In the genomic region with DNA sequence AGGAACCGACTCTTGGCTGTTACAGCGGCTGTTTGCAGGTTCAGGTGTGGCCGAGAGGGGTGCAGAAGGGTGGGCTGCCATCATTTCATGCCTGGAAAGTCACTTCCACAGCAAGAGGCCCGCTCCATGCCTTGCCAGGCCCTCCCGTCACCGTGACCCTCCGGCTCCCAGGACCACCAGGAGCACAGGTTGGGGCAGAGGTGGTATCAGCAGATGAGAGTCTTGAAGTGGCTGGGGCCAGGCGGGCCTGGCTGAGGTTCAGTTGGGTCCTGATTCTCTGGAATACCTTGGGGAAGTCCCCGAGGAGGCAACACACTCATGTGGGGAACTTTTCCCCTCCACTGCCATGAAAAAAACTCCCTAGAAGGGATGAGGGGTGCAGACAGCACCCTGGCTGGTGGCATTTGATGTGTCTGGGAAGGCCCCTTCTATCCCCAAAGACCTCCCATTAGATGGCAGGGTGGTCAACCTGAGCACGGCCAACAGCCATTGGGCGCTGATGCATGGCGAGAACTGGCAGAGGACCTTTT, we compare ENCODE assay signal across 28 cellular contexts. TPM values are rescaled to one million over a fixed set of nuclear protein-coding genes. Genes with fewer than 3 reads are reported as not detected.
DNase-seq lines count a peak whose midpoint lies in the region; ATAC-seq and TF ChIP-seq lines count a peak whose summit lies in the region.
"Had no signal": no experiment of that assay in that cellular context is flagged by ENCODE, and none has a peak within 500 bp of the region (broad histone marks: within the 10 kb centered on the region; RNA-seq: fewer than 3 reads in every experiment).

No MANE protein-coding gene starts in this region.

- no peak overlapping the region for H2AFZ ChIP-seq in neuronal stem cell (ENCODE audit: low read length)

- H3K27me3 Mint-ChIP-seq in activated naive CD8-positive, alpha-beta T cell treated with anti-CD3 and anti-CD28 coated beads, Interleukin-2, amount 50 U/mL, for 24 hours = no peaks in the 10 kb centered on the region

- no peak overlapping the region for H2AK5ac ChIP-seq in neuronal stem cell (ENCODE audit: low read depth, low read length)

- H4K8ac ChIP-seq in neuronal stem cell (ENCODE audit: low read depth, low read length) = no peak overlapping the region

- H3K4me1 Mint-ChIP-seq in activated naive CD8-positive, alpha-beta T cell treated with anti-CD3 and anti-CD28 coated beads, Interleukin-2, amount 50 U/mL, for 24 hours = peaks cover 25% of the 10 kb centered on the region

- no peak overlapping the region for H3K4me2 ChIP-seq in neuronal stem cell (ENCODE audit: insufficient read depth, low read length, poor library complexity, severe bottlenecking)
- H3K4me2 ChIP-seq: A549 had no signal

- H3K4me3 Mint-ChIP-seq in activated naive CD8-positive, alpha-beta T cell treated with anti-CD3 and anti-CD28 coated beads, Interleukin-2, amount 50 U/mL, for 24 hours = no peak overlapping the region

- H3K9ac ChIP-seq in neuronal stem cell (ENCODE audit: low read depth, low read length, poor library complexity) = no peak overlapping the region

- peaks cover 2% of the 10 kb centered on the region for H3K36me3 Mint-ChIP-seq in activated naive CD8-positive, alpha-beta T cell treated with anti-CD3 and anti-CD28 coated beads, Interleukin-2, amount 50 U/mL, for 24 hours (ENCODE audit: low read depth)
- H3K36me3 Mint-ChIP-seq: natural killer cell had no signal

- H3K4me1 ChIP-seq in right atrium auricular region (no peaks in the 10 kb centered on the region), neuronal stem cell (ENCODE audit: control insufficient read depth in 2 of 2, insufficient read depth in 1 of 2, low read depth in 1 of 2, low read length in 2 of 2) (peaks cover 0 to 1% of the 10 kb centered on the region in 2 donors), testis (no peaks in the 10 kb centered on the region)
- H3K4me1 ChIP-seq: A549, body of pancreas, foreskin keratinocyte, upper lobe of left lung had no signal

- H2BK12ac ChIP-seq in neuronal stem cell (ENCODE audit: low read length) = no peak overlapping the region

- H3K27me3 ChIP-seq in right atrium auricular region (no peaks in the 10 kb centered on the region), neuronal stem cell (ENCODE audit: control insufficient read depth in 3 of 3, insufficient read depth in 3 of 3, low read depth in 1 of 3, low read length in 3 of 3) (no peaks in the 10 kb centered on the region), testis (no peaks in the 10 kb centered on the region)
- H3K27me3 ChIP-seq: body of pancreas, foreskin keratinocyte, heart right ventricle, ovary, upper lobe of left lung had no signal

- no peak overlapping the region for H4K91ac ChIP-seq in neuronal stem cell (ENCODE audit: low read depth, low read length, poor library complexity)

- peak overlapping the region; percentile 4 for H3K23ac ChIP-seq in neuronal stem cell (ENCODE audit: low read depth, low read length, poor library complexity)

- no peaks in the 10 kb centered on the region for H3K9me3 Mint-ChIP-seq in activated naive CD8-positive, alpha-beta T cell treated with anti-CD3 and anti-CD28 coated beads, Interleukin-2, amount 50 U/mL, for 24 hours
- H3K9me3 Mint-ChIP-seq: natural killer cell had no signal

- no peak for TF ChIP-seq POLR2A in testis (IDR thresholded peaks at IDR 0.05)

- WGBS in neuronal stem cell (ENCODE audit: extremely low coverage in 2 of 2, insufficient read length in 2 of 2, insufficient replicate concordance in 1 of 2), 2 donors = no CpG with 5 or more reads among the region's 12 CpGs
- 88 to 89% methylated on average over 11 to 12 of the region's 12 CpGs for WGBS in testis, 2 donors

- ATAC-seq in left ventricle myocardium superior (no peak), GM18511 (IDR thresholded peaks at IDR 0.05; ENCODE audit: unreplicated experiment) (no peak)
- peak; percentile 10 for ATAC-seq in activated naive CD8-positive, alpha-beta T cell treated with anti-CD3 and anti-CD28 coated beads, Interleukin-2, amount 50 U/mL, for 24 hours
- ATAC-seq: A549, body of pancreas, foreskin keratinocyte, HCT116, left lobe of liver had no signal

- H3K9me3 ChIP-seq in right atrium auricular region (no peaks in the 10 kb centered on the region), neuronal stem cell (replicated peaks in 1 of 2; ENCODE audit: control insufficient read depth in 2 of 2, insufficient read depth in 1 of 2, low read depth in 1 of 2, low read length in 2 of 2) (peaks cover 0 to 44% of the 10 kb centered on the region in 2 donors), testis (no peaks in the 10 kb centered on the region)
- H3K9me3 ChIP-seq: A549, body of pancreas, heart right ventricle, ovary, upper lobe of left lung had no signal

- no peak overlapping the region for H3K18ac ChIP-seq in neuronal stem cell (ENCODE audit: low read length)

- peaks cover 7% of the 10 kb centered on the region for H3K79me1 ChIP-seq in neuronal stem cell (ENCODE audit: low read depth, low read length)

- DNase-seq in left ventricle myocardium superior (peak; percentile 31), right atrium auricular region (ENCODE audit: low spot score) (no peak), neuronal stem cell (ENCODE audit: low spot score) (no peak), NCI-H82 (lab: John Stamatoyannopoulos, UW) (no peak), NCI-H226 (no peak), testis (no peak)
- no peak for DNase-seq in activated naive CD8-positive, alpha-beta T cell treated with anti-CD3 and anti-CD28 coated beads, Interleukin-2, amount 50 U/mL, for 24 hours
- DNase-seq: activated CD4-positive, alpha-beta T cell treated with anti-CD3 and anti-CD28 coated beads, Interleukin-2, amount 50 U/mL, for 48 hours; activated effector memory CD4-positive, alpha-beta T cell treated with anti-CD3 and anti-CD28 coated beads, Interleukin-2, amount 50 U/mL, for 16 hours; body of pancreas; COR-L47; DMS79; erythroblast; foreskin keratinocyte; heart right ventricle; natural killer cell; NCI-H1105; NCI-H2029; NCI-H2227 treated with DMSO at 0.1 percent for 48 hours; SW 1271 had no signal

- H3K4me3 ChIP-seq in right atrium auricular region (no peak overlapping the region), neuronal stem cell (ENCODE audit: low read length in 2 of 2) (peak overlapping the region in 1 of 2 donors; percentile 24), testis (no peak overlapping the region)
- H3K4me3 ChIP-seq: A549, body of pancreas, heart right ventricle, ovary, upper lobe of left lung had no signal

- no peak for TF ChIP-seq CTCF in right atrium auricular region (IDR thresholded peaks at IDR 0.05)
- TF ChIP-seq CTCF in testis (IDR thresholded peaks at IDR 0.05) = no peak

- intact Hi-C loops in left ventricle myocardium superior (cut with micrococcal nuclease) = no loop called here
- intact Hi-C loops in testis (cut with DNase I; ENCODE audit: low total_unique reads) = no loop called here

- no peak overlapping the region for H3K4ac ChIP-seq in neuronal stem cell (ENCODE audit: low read length)

- no peak overlapping the region for H2BK5ac ChIP-seq in neuronal stem cell (ENCODE audit: low read length)

- H2BK120ac ChIP-seq in neuronal stem cell (ENCODE audit: low read depth, low read length) = no peak overlapping the region

- H3K36me3 ChIP-seq in right atrium auricular region (no peaks in the 10 kb centered on the region), neuronal stem cell (replicated peaks in 1 of 2; ENCODE audit: control insufficient read depth in 2 of 2, insufficient read depth in 2 of 2, low read length in 2 of 2) (no peaks in the 10 kb centered on the region), testis (ENCODE audit: low read depth, missing control alignments) (no peaks in the 10 kb centered on the region)
- H3K36me3 ChIP-seq: ovary had no signal

- peak overlapping the region; percentile 87 for H3K27ac Mint-ChIP-seq in activated naive CD8-positive, alpha-beta T cell treated with anti-CD3 and anti-CD28 coated beads, Interleukin-2, amount 50 U/mL, for 24 hours

- no peak overlapping the region for H3K27ac ChIP-seq in right atrium auricular region
- H3K27ac ChIP-seq in neuronal stem cell (replicated peaks; ENCODE audit: low read length) = no peak overlapping the region
- no peak overlapping the region for H3K27ac ChIP-seq in testis
- H3K27ac ChIP-seq: A549, body of pancreas, foreskin keratinocyte, heart right ventricle, HL-60, ovary, upper lobe of left lung had no signal

- H3K14ac ChIP-seq in neuronal stem cell (ENCODE audit: low read length) = no peak overlapping the region

- H2BK15ac ChIP-seq in neuronal stem cell (ENCODE audit: low read length) = no peak overlapping the region

RNA-seq across cellular contexts. Expression of a gene that starts 34.2 kb away (rescaled TPM):
- 0.32 TPM for total RNA-seq in left ventricle myocardium superior
- total RNA-seq in right atrium auricular region = 1 to 10 TPM in 1 of 2 donors, under 1 TPM in 1; 0.15 to 1.1 TPM
- 0.42 TPM for polyA plus RNA-seq in neuronal stem cell (2013, experiment 1 of 2)
- 0.48 TPM for polyA plus RNA-seq in neuronal stem cell (2013, experiment 2 of 2)
- 1 to 10 TPM; 3.7 to 7.4 TPM for total RNA-seq in testis
- polyA plus RNA-seq in testis (ENCODE audit: insufficient read depth, low read depth, low replicate concordance) = 1.8 TPM
- total RNA-seq: foreskin keratinocyte had no signal
- polyA plus RNA-seq: BJ, foreskin keratinocyte had no signal
